Comparison of ENCODE assay signal across 12 cellular contexts in the genomic region with DNA sequence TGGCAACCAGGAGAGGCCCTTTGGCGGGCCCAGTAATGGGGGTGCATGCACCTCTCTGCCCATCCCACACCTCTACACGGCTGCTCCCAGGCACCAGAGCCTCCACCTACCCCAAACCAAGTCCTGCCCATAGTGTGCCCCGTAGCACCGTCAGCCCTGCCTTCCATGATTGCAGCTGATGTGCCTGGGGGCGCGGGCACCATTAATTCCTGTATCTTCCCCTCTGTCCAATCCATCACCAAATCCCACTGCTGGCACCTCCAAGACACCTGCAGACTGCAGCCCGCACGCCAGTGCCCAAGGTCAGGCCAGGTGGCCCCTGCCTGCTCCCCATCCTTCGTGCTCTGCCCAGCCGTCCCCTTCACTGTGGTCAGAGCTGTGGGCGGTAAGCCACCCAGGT.
DNase-seq lines count a peak whose midpoint lies in the region; ATAC-seq and TF ChIP-seq lines count a peak whose summit lies in the region.
"Had no signal": no experiment of that assay in that cellular context is flagged by ENCODE, and none has a peak within 500 bp of the region (broad histone marks: within the 10 kb centered on the region; RNA-seq: fewer than 3 reads in every experiment).

No MANE protein-coding gene starts in this region.

- H3K9me3 ChIP-seq in heart right ventricle (peaks cover 0 to 6% (median 0%) of the 10 kb centered on the region in 11 donors), sigmoid colon (no peaks in the 10 kb centered on the region)

- ATAC-seq in heart right ventricle (no peak), GM19397 (IDR thresholded peaks at IDR 0.05; ENCODE audit: unreplicated experiment) (no peak), GM21619 (IDR thresholded peaks at IDR 0.05; ENCODE audit: unreplicated experiment) (no peak)
- ATAC-seq: GM23338 had no signal

- no peak for TF ChIP-seq EP300 in sigmoid colon (IDR thresholded peaks at IDR 0.05)

- H3K27ac ChIP-seq in heart right ventricle (no peak overlapping the region), sigmoid colon (no peak overlapping the region)
- H3K27ac ChIP-seq: BLaER1 treated with 17β-estradiol and CSF1 and Interleukin-3, amounts not matched to agents 10 nM and 100 nM had no signal

- no peak for TF ChIP-seq CTCF in heart right ventricle (IDR thresholded peaks at IDR 0.05)
- TF ChIP-seq CTCF in sigmoid colon (IDR thresholded peaks at IDR 0.05): no peak

- intact Hi-C loops in cardiac septum (cut with DNase I): no loop called here
- intact Hi-C loops in heart right ventricle (cut with DNase I): no loop called here
- intact Hi-C loops in sigmoid colon (cut with DNase I): no loop called here

- 88 to 90% methylated on average over 11 of the region's 11 CpGs for WGBS in heart right ventricle, 2 donors
- WGBS in sigmoid colon, 2 donors: 89 to 91% methylated on average over 11 of the region's 11 CpGs

- TF ChIP-seq POLR2A in sigmoid colon (IDR thresholded peaks at IDR 0.05): no peak

- DNase-seq in cardiac septum (ENCODE audit: low spot score): peak; percentile 39
- no peak for DNase-seq in heart right ventricle
- DNase-seq in mesenteric fat pad (ENCODE audit: low spot score): peak; percentile 81
- peak; percentile 37 for DNase-seq in sigmoid colon
- DNase-seq in activated naive CD4-positive, alpha-beta T cell (lab: John Stamatoyannopoulos, UW): no peak
- DNase-seq: ACHN; CD4-positive, CD25-positive, alpha-beta regulatory T cell; H9 had no signal

- H3K4me3 ChIP-seq in heart right ventricle (no peak overlapping the region), sigmoid colon (no peak overlapping the region)
- H3K4me3 ChIP-seq: BLaER1 treated with 17β-estradiol and CSF1 and Interleukin-3, amounts not matched to agents 10 nM and 100 nM; GM23338 had no signal

- H3K36me3 ChIP-seq in heart right ventricle (no peaks in the 10 kb centered on the region), sigmoid colon (no peaks in the 10 kb centered on the region)
- H3K36me3 ChIP-seq: BLaER1 treated with 17β-estradiol and CSF1 and Interleukin-3, amounts not matched to agents 10 nM and 100 nM had no signal

- H3K4me1 ChIP-seq in heart right ventricle (peaks cover 0 to 5% (median 0%) of the 10 kb centered on the region in 9 donors), sigmoid colon (no peaks in the 10 kb centered on the region)

- H3K27me3 ChIP-seq in heart right ventricle (peaks cover 0 to 14% (median 0%) of the 10 kb centered on the region in 7 donors), sigmoid colon (no peaks in the 10 kb centered on the region)
- H3K27me3 ChIP-seq: BLaER1 treated with 17β-estradiol and CSF1 and Interleukin-3, amounts not matched to agents 10 nM and 100 nM had no signal

Comparison
In these comparisons a context has a peak if more than half of its experiments do, and no peak if none do; other contexts are left out.
1. DNase-seq: peak in cardiac septum (single experiment), mesenteric fat pad (single experiment) and sigmoid colon (single experiment); none in heart right ventricle (0 of 2) and activated naive CD4-positive, alpha-beta T cell (0 of 4).